ENCODE assay signal across 8 cellular contexts in the genomic region with DNA sequence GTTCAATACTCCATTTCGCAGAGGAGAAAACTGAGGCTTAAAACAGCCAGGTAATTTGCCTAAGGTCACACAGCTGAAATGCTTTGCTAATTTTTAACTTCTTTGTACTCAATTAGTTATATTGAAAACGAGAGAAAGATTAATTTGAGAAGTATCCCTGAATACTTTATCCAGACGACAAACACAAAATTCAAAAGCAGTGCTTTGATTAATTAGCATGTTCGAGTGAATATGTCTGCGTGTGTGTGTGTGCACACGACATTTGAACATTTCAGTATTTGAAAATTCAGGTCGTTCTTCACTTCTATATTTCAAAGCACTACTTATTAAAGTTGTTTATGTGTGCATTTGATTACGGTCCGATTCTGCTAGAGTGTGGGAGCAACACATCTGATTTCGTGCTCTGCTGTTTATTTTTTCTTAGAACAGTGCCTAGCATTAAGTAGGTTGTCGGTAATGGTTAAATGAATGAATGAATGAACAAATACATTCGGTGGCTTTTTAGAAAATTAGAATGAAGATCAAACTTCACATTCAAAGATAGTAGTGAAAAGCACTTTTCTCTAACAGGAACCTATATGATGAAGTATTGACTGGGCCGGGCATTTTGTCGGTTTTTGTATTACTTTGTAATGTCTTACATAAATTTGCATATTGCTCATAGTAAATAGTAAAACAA. TPM values are rescaled to one million over a fixed set of nuclear protein-coding genes. Genes with fewer than 3 reads are reported as not detected.
DNase-seq lines count a peak whose midpoint lies in the region; ATAC-seq, FAIRE-seq and TF ChIP-seq lines count a peak whose summit lies in the region.

No MANE protein-coding gene starts in this region.

- H3K4me1 ChIP-seq in NT2/D1 (ENCODE audit: insufficient read depth, insufficient read length) (no peaks in the 10 kb centered on the region), H1 (replicated peaks in 1 of 4; ENCODE audit: control insufficient read depth in 3 of 4, insufficient read depth in 4 of 4, low read length in 3 of 4) (peaks cover 0 to 12% (median 2%) of the 10 kb centered on the region in 4 experiments; a peak in 2 of 7 replicates), parathyroid adenoma (no peaks in the 10 kb centered on the region)

- peak overlapping the region; percentile 97 for H3K27ac ChIP-seq in H1 (ENCODE audit: low read depth, low read length)
- peak overlapping the region; percentile 88 for H3K27ac ChIP-seq in parathyroid adenoma

- H3K56ac ChIP-seq in H1 (replicated peaks; ENCODE audit: insufficient read length, low read depth, low read length) = peak overlapping the region; percentile 19

- TF ChIP-seq CTCF in GM12875 (IDR thresholded peaks at IDR 0.05; ENCODE audit: borderline replicate concordance, insufficient read depth, low read depth, low read length) = no peak
- TF ChIP-seq CTCF in H1 (IDR thresholded peaks at IDR 0.05; ENCODE audit: control extremely low read depth in 1 of 3, insufficient read depth in 1 of 3, low read depth in 1 of 3, low read length in 3 of 3) = no peak
- TF ChIP-seq CTCF in parathyroid adenoma (IDR thresholded peaks at IDR 0.05) = no peak

- no peak overlapping the region for H3K14ac ChIP-seq in H1 (ENCODE audit: insufficient read length)

- H3K9ac ChIP-seq in NT2/D1 (ENCODE audit: insufficient read length, low read depth) (peak overlapping the region; percentile 92), H1 (replicated peaks in 1 of 4; ENCODE audit: extremely low read depth in 1 of 4, low read depth in 3 of 4, low read length in 3 of 4) (peak overlapping the region; percentile 80 to 95 (median 92); a peak in 6 of 7 replicates), parathyroid adenoma (no peak overlapping the region)

- peaks cover 17 to 19% of the 10 kb centered on the region in 2 experiments for H4K20me1 ChIP-seq in H1 (replicated peaks in 1 of 2; ENCODE audit: control insufficient read depth in 1 of 2, insufficient read depth in 2 of 2, low read length in 2 of 2)

- TF ChIP-seq RAD21 in H1 (IDR thresholded peaks at IDR 0.05 in 1 of 2, conservative IDR thresholded peaks at IDR 0.05 in 1 of 2; ENCODE audit: low read depth in 2 of 2, low read length in 2 of 2) = no peak

- H3K79me2 ChIP-seq in H1 (ENCODE audit: control insufficient read depth in 1 of 2, insufficient read depth in 2 of 2, low read length in 2 of 2) (peaks cover 22 to 53% of the 10 kb centered on the region in 2 experiments), parathyroid adenoma (peaks cover 7% of the 10 kb centered on the region)

- H2AFZ ChIP-seq in H1 (ENCODE audit: low read length) (no peak overlapping the region), parathyroid adenoma (peak overlapping the region; percentile 89)

- no peak for FAIRE-seq in H1 (lab: Jason Lieb, UNC)

- no peak overlapping the region for H3K23ac ChIP-seq in H1 (ENCODE audit: insufficient read length)

- H4K8ac ChIP-seq in H1 (ENCODE audit: extremely low read depth, insufficient read depth, low read length) = peak overlapping the region; percentile 96; the same call in 1 of the 2 replicates

- ATAC-seq in GM18868 (IDR thresholded peaks at IDR 0.05; ENCODE audit: unreplicated experiment) = no peak
- ATAC-seq in GM19324 (IDR thresholded peaks at IDR 0.05; ENCODE audit: low FRiP score, unreplicated experiment) = no peak

- TF ChIP-seq POLR2A in H1 (IDR thresholded peaks at IDR 0.05; ENCODE audit: control extremely low read depth in 1 of 2, low read depth in 2 of 2, low read length in 2 of 2) = no peak

- peak overlapping the region; percentile 74 for H3K4ac ChIP-seq in H1 (replicated peaks; ENCODE audit: insufficient read length, low read depth, low read length)

- peak overlapping the region; percentile 29 for H4K5ac ChIP-seq in H1 (ENCODE audit: insufficient read length, low read depth, low read length)

- H3K18ac ChIP-seq in H1 (ENCODE audit: extremely low read depth, low read length) = peak overlapping the region; percentile 98

- CTCF ChIA-PET in H1 (lab: Charles Lee; ENCODE audit: partially characterized antibody) = no interaction called here

- H2BK15ac ChIP-seq in H1 (ENCODE audit: low read length) = no peak overlapping the region

- WGBS in H1 (ENCODE audit: extremely low coverage in 1 of 2, insufficient coverage in 1 of 2, insufficient read length in 1 of 2, insufficient replicate concordance in 2 of 2, low coverage in 1 of 2, low lambda C conversion rate in 2 of 2, missing lambda C conversion rate in 1 of 2), 2 experiments = 31% methylated on average over 14 of the region's 14 CpGs; no CpG with 5 or more reads in 1 of the 2 experiments

- no peak for TF ChIP-seq EP300 in H1 (IDR thresholded peaks at IDR 0.05; ENCODE audit: borderline replicate concordance in 1 of 2, low read depth in 2 of 2, low read length in 2 of 2)

- peak overlapping the region; percentile 85 to 92 for H3K4me2 ChIP-seq in H1 (ENCODE audit: insufficient read depth in 1 of 2, low read depth in 2 of 2, low read length in 2 of 2)
- H3K4me2 ChIP-seq in parathyroid adenoma (ENCODE audit: low read length) = peak overlapping the region; percentile 82

- H4K91ac ChIP-seq in H1 (replicated peaks; ENCODE audit: insufficient read length, low read length) = peak overlapping the region; percentile 82

- H3K27me3 ChIP-seq in NT2/D1 (ENCODE audit: insufficient read depth, insufficient read length) (no peaks in the 10 kb centered on the region), H1 (replicated peaks in 1 of 4; ENCODE audit: control insufficient read depth in 3 of 4, extremely low read depth in 1 of 4, insufficient read depth in 3 of 4, low read length in 3 of 4) (no peaks in the 10 kb centered on the region), parathyroid adenoma (ENCODE audit: control insufficient read depth, insufficient read depth, low read length) (no peaks in the 10 kb centered on the region)

- H2BK5ac ChIP-seq in H1 (ENCODE audit: low read depth, low read length) = peak overlapping the region; percentile 97; the same call in 1 of the 2 replicates

- H3K9me3 ChIP-seq in NT2/D1 (ENCODE audit: insufficient read depth, low read length) (no peaks in the 10 kb centered on the region), H1 (ENCODE audit: insufficient read depth in 2 of 2, low read depth in 1 of 2, low read length in 1 of 2) (no peaks in the 10 kb centered on the region), parathyroid adenoma (ENCODE audit: control insufficient read depth, low read length) (no peaks in the 10 kb centered on the region)

- peak overlapping the region; percentile 49 for H3K4me3 ChIP-seq in GM12875 (ENCODE audit: low read depth, low read length)
- H3K4me3 ChIP-seq in NT2/D1 (ENCODE audit: insufficient read length, low read depth) = peak overlapping the region; percentile 70
- H3K4me3 ChIP-seq in H1 (ENCODE audit: extremely low read depth in 1 of 4, insufficient read depth in 2 of 4, low read depth in 3 of 4, low read length in 4 of 4) = peak overlapping the region; percentile 72 to 100 (median 96)
- peak overlapping the region; percentile 98 for H3K4me3 ChIP-seq in parathyroid adenoma (ENCODE audit: low read depth, low read length)

- no peak overlapping the region for H2BK20ac ChIP-seq in H1 (ENCODE audit: low read length)

- no peak overlapping the region for H2BK120ac ChIP-seq in H1 (replicated peaks; ENCODE audit: low read depth, low read length)

- no peak for DNase-seq in NT2/D1 (ENCODE audit: low read depth, low spot score)
- DNase-seq in H1 (ENCODE audit: low read depth in 1 of 2, low spot score in 2 of 2) = no peak
- DNase-seq in NCI-H1930 (lab: John Stamatoyannopoulos, UW) = no peak
- no peak for DNase-seq in stimulated activated CD4-positive, alpha-beta T cell treated with anti-CD3 and anti-CD28 coated beads, Interleukin-2, amount 100 ng/mL, for 48 hours

- peaks cover 33% of the 10 kb centered on the region for H3K36me3 ChIP-seq in NT2/D1 (ENCODE audit: insufficient read depth, insufficient read length, low read length)
- H3K36me3 ChIP-seq in H1 (ENCODE audit: control insufficient read depth in 2 of 4, insufficient read depth in 4 of 4, low read length in 3 of 4) = peaks cover 0 to 32% (median 23%) of the 10 kb centered on the region in 4 experiments; a peak in 5 of 8 replicates
- no peaks in the 10 kb centered on the region for H3K36me3 ChIP-seq in parathyroid adenoma (ENCODE audit: control insufficient read depth, insufficient read depth, low read length)

- POLR2A ChIA-PET in H1 (lab: Charles Lee; ENCODE audit: partially characterized antibody) = interaction anchor here (0.8 to 11.0 kb wide), 26 partner anchors 9 to 230 kb away, joined by 3 to 890 read pairs (median 11); partner anchors contain the start of genes NT5E, SNX14 and SYNCRIP

- H3K79me1 ChIP-seq in H1 (ENCODE audit: low read depth, low read length) = no peaks in the 10 kb centered on the region

- no peak overlapping the region for H2AK5ac ChIP-seq in H1 (ENCODE audit: low read depth, low read length)

- H2BK12ac ChIP-seq in H1 (ENCODE audit: low read depth, low read length) = no peak overlapping the region

- H3K23me2 ChIP-seq in H1 (ENCODE audit: low read depth, low read length) = peaks cover 4% of the 10 kb centered on the region; the same call in 1 of the 2 replicates

TF ChIP-seq in H1, 55 proteins besides CTCF, POLR2A, EP300 and RAD21 (continues in another document):
- TF ChIP-seq SIRT6 (IDR thresholded peaks at IDR 0.05; ENCODE audit: low read length) (no peak), HDAC6 (IDR thresholded peaks at IDR 0.05; ENCODE audit: low read depth, low read length) (no peak), KDM5A (IDR thresholded peaks at IDR 0.05; ENCODE audit: low read length) (no peak), TEAD4 (IDR thresholded peaks at IDR 0.05; ENCODE audit: low read depth, low read length) (no peak)
- TF ChIP-seq, protein P1, sequence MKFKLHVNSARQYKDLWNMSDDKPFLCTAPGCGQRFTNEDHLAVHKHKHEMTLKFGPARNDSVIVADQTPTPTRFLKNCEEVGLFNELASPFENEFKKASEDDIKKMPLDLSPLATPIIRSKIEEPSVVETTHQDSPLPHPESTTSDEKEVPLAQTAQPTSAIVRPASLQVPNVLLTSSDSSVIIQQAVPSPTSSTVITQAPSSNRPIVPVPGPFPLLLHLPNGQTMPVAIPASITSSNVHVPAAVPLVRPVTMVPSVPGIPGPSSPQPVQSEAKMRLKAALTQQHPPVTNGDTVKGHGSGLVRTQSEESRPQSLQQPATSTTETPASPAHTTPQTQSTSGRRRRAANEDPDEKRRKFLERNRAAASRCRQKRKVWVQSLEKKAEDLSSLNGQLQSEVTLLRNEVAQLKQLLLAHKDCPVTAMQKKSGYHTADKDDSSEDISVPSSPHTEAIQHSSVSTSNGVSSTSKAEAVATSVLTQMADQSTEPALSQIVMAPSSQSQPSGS (IDR thresholded peaks at IDR 0.05; ENCODE audit: low read length) = 0 out of 2 replicates have a peak, but pooled peaks have one; percentile 70

RNA-seq across cellular contexts. Expression of gene SYNCRIP, which starts 36.9 kb away (rescaled TPM):
- total RNA-seq in H1 (2021; fragmentation: NEBNext Ultra II Directional; extraction: Animal tissue kit (Norgen Biotek cat#: 25700)) = 206 and 219 TPM in 2 replicates
- polyA plus RNA-seq in H1 (2011; rRNA removed) = 14.7 and 16.8 TPM in 2 replicates
- polyA plus RNA-seq in H1 (2011; cell fraction: cytosol; rRNA removed) = 25.9 TPM
- polyA plus RNA-seq in H1 (2011; cell fraction: nucleus; rRNA removed) = 11.5 TPM
- polyA plus RNA-seq in H1 (2012, experiment 1 of 2) = 117 to 198 TPM (median 139 TPM) in 4 replicates
- polyA plus RNA-seq in H1 (2012, experiment 2 of 2) = 27.7 TPM
- polyA plus RNA-seq in H1 (2013, experiment 1 of 2) = 135 TPM
- polyA plus RNA-seq in H1 (2013, experiment 2 of 2) = 140 TPM
- 15.6 and 29.3 TPM in 2 replicates for polyA minus RNA-seq in H1 (2011; rRNA and poly(A)+ RNA removed)
- 29.4 TPM for polyA minus RNA-seq in H1 (2011; cell fraction: cytosol; rRNA and poly(A)+ RNA removed)
- 48.2 TPM for polyA minus RNA-seq in H1 (2011; cell fraction: nucleus; rRNA and poly(A)+ RNA removed)
